Comparison of ENCODE assay signal across 8 cellular contexts in the genomic region with DNA sequence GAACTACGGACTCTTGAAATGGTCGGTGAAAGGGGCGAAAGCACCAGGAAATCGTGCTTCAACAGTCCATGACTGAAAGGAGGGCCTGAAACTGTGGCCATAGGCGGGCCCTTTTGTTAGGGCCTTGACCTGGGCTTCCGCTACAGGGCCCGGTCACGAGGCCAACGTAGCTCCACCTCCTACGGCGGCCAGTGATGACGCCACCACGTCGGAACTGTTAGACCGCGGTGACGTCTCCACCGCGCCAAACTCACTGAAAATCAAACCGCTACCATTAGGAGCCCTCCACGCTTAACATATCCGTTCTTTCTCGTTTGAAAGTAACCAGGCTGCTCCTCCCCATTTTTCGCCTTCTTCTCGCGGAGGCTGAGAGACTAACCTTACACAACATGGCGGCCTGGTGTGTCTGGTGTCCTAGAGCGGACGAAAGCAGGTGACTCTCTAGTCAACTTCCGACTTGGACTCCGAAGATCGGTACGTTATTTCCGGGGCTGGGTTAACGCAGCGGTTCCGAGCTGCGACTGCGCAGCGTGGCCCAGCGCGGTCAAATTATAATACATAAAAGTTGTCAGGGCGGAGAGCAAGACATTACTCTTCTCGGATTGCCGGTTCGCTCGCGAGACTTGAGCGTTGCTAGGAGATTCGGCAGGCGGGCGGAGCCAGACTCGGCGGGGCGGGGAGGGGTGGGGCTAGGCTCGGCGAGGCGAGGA.
DNase-seq lines count a peak whose midpoint lies in the region; ATAC-seq and TF ChIP-seq lines count a peak whose summit lies in the region.

No MANE protein-coding gene starts in this region.

- H4K20me1 ChIP-seq in OCI-LY1 (ENCODE audit: insufficient read depth, low read length), result 0 out of 2 replicates have a peak, but pooled peaks cover 6% of the 10 kb centered on the region

- H3K9me3 ChIP-seq in OCI-LY1 (ENCODE audit: low read length), result no peaks in the 10 kb centered on the region

- H3K4me1 ChIP-seq in OCI-LY1 (ENCODE audit: insufficient read depth, low read length, severe bottlenecking), result peaks cover 44% of the 10 kb centered on the region

- H3F3A ChIP-seq in OCI-LY1 (ENCODE audit: insufficient read depth, low read length), result no peaks in the 10 kb centered on the region; the same call in 1 of the 2 replicates

- peaks cover 44% of the 10 kb centered on the region for H3K79me2 ChIP-seq in OCI-LY1 (ENCODE audit: insufficient read depth, low read length)

- peak overlapping the region; percentile 99 for H3K4me3 ChIP-seq in OCI-LY1 (ENCODE audit: low read depth, low read length, poor library complexity, severe bottlenecking)

- no peaks in the 10 kb centered on the region for H3K27me3 ChIP-seq in OCI-LY1 (ENCODE audit: insufficient read depth, low read length)

- peak; percentile 82 for ATAC-seq in GM21528 (IDR thresholded peaks at IDR 0.05; ENCODE audit: low FRiP score, unreplicated experiment)

- no peaks in the 10 kb centered on the region for H3K9me2 ChIP-seq in OCI-LY1 (ENCODE audit: low read depth, low read length)

- peak; percentile 95 for DNase-seq in DMS114 treated with DMSO at 0.1 percent for 48 hours (lab: John Stamatoyannopoulos, UW; ENCODE audit: unreplicated experiment)
- DNase-seq in HuH-7 (ENCODE audit: low spot score), result peak; percentile 76
- peak; percentile 96 for DNase-seq in activated T-cell treated with anti-CD3 and anti-CD28 coated beads for 1 hour (ENCODE audit: low read depth)
- peak; percentile 97 for DNase-seq in epithelial cell of prostate (ENCODE audit: low read depth, low spot score)
- DNase-seq in middle frontal gyrus (ENCODE audit: extremely low spot score, low spot score), result peak; percentile 98
- DNase-seq in stimulated activated CD8-positive, alpha-beta memory T cell treated with anti-CD3 and anti-CD28 coated beads, Interleukin-2, amount 100 ng/mL, for 1 hour (ENCODE audit: low read depth in 2 of 2), result peak; percentile 94 to 95

- H3K9ac ChIP-seq in OCI-LY1 (ENCODE audit: low read length), result peak overlapping the region; percentile 96

- peak overlapping the region; percentile 15; the same call in 1 of the 2 replicates for H2AFZ ChIP-seq in OCI-LY1 (ENCODE audit: low read length)

- H3K4me2 ChIP-seq in OCI-LY1 (ENCODE audit: low read length), result peak overlapping the region; percentile 90

- peaks cover 40% of the 10 kb centered on the region for H3K36me3 ChIP-seq in OCI-LY1 (ENCODE audit: insufficient read depth, low read length)

- H3K27ac ChIP-seq in OCI-LY1 (ENCODE audit: low read depth, low read length, poor library complexity, severe bottlenecking) (peak overlapping the region; percentile 90), epithelial cell of prostate (peak overlapping the region; percentile 95)

- no peak for TF ChIP-seq CTCF in OCI-LY1 (IDR thresholded peaks at IDR 0.05; ENCODE audit: low read length)

Comparison
In these comparisons a context has a peak if more than half of its experiments do, and no peak if none do; other contexts are left out.
1. Peak in every context shown above with its lines: DNase-seq, ATAC-seq, H3K4me3 ChIP-seq and H3K27ac ChIP-seq.